In genomic region chr7:92763636-92764423, GRCh38 we compare ENCODE assay signal across 9 cellular contexts.
A peak's percentile ranks its signal among the peaks of the same experiment; 100 is the strongest.
DNase-seq lines count a peak whose midpoint lies in the region; ATAC-seq and TF ChIP-seq lines count a peak whose summit lies in the region.
"Had no signal": no experiment of that assay in that cellular context is flagged by ENCODE, and none has a peak within 500 bp of the region (broad histone marks: within the 10 kb centered on the region; RNA-seq: fewer than 3 reads in every experiment).

No MANE protein-coding gene starts in this region.

- 84 to 86% methylated on average over 4 of the region's 4 CpGs for WGBS in body of pancreas, 2 donors

- H4K20me1 ChIP-seq in DND-41 (ENCODE audit: insufficient read depth, low read length): peaks cover 10% of the 10 kb centered on the region; the same call in 1 of the 2 replicates

- H3K36me3 ChIP-seq in DND-41 (ENCODE audit: insufficient read depth, low read length) (peaks cover 84% of the 10 kb centered on the region), body of pancreas (replicated peaks in 1 of 2; ENCODE audit: insufficient read depth in 1 of 2, low read depth in 2 of 2) (no peaks in the 10 kb centered on the region)

- no peak overlapping the region for H3K4me3 ChIP-seq in DND-41 (ENCODE audit: low read depth in 1 of 2, low read length in 2 of 2)
- no peak overlapping the region for H3K4me3 ChIP-seq in body of pancreas

- DNase-seq in DND-41 (peak; percentile 43), KBM-7 (peak; percentile 55), SW 1271 (lab: John Stamatoyannopoulos, UW) (peak; percentile 45 to 83), iris pigment epithelial cell (ENCODE audit: low read depth) (peak; percentile 83), left lobe of liver (ENCODE audit: low spot score) (no peak), body of pancreas (no peak)

- in situ Hi-C loops in KBM-7 (cut with MboI; ENCODE audit: low pct_unique_long_range_greater_than_20kb, low sequenced_read_pairs): no loop called here

- H3K9me3 ChIP-seq in DND-41 (ENCODE audit: insufficient read depth, low read length, severe bottlenecking) (no peaks in the 10 kb centered on the region), body of pancreas (no peaks in the 10 kb centered on the region)

- H3K79me2 ChIP-seq in DND-41 (ENCODE audit: insufficient read depth, low read length): peaks cover 100% of the 10 kb centered on the region

- H3K27me3 ChIP-seq in DND-41 (ENCODE audit: insufficient read depth, low read length, poor library complexity) (no peaks in the 10 kb centered on the region), body of pancreas (no peaks in the 10 kb centered on the region)

- no peak for TF ChIP-seq CTCF in DND-41 (IDR thresholded peaks at IDR 0.05; ENCODE audit: borderline replicate concordance, extremely low read depth, low read length, poor library complexity, severe bottlenecking)
- TF ChIP-seq CTCF in body of pancreas (IDR thresholded peaks at IDR 0.05): no peak

- peak overlapping the region; percentile 7; the same call in 1 of the 2 replicates for H3K4me2 ChIP-seq in DND-41 (ENCODE audit: insufficient read depth, low read length)

- ATAC-seq in DND-41 (ENCODE audit: insufficient read depth, low read depth) (peak; percentile 53; the same call in 2 of the 3 replicates), left lobe of liver (no peak), HG02885 (IDR thresholded peaks at IDR 0.05; ENCODE audit: poor library complexity, unreplicated experiment) (no peak), GM21515 (IDR thresholded peaks at IDR 0.05; ENCODE audit: unreplicated experiment) (no peak), body of pancreas (no peak)

- no peak for TF ChIP-seq POLR2A in body of pancreas (IDR thresholded peaks at IDR 0.05)

- H3K27ac ChIP-seq in DND-41 (ENCODE audit: low read length): peak overlapping the region; percentile 53
- H3K27ac ChIP-seq in body of pancreas: no peak overlapping the region
- H3K27ac ChIP-seq: VCaP had no signal

- H3K4me1 ChIP-seq in DND-41 (ENCODE audit: insufficient read depth, low read length): peaks cover 99% of the 10 kb centered on the region
- H3K4me1 ChIP-seq in body of pancreas: peaks cover 23% of the 10 kb centered on the region

- peak overlapping the region; percentile 3; the same call in 1 of the 2 replicates for H3K9ac ChIP-seq in DND-41 (ENCODE audit: low read depth, low read length)

- H2AFZ ChIP-seq in DND-41 (ENCODE audit: low read depth, low read length): no peak overlapping the region

- intact Hi-C loops in body of pancreas (cut with DNase I): no loop called here

Comparison
In these comparisons a context has a peak if more than half of its experiments do, and no peak if none do; other contexts are left out.
1. DNase-seq: peak in DND-41 (single experiment), KBM-7 (single experiment), SW 1271 (2 of 2) and iris pigment epithelial cell (single experiment); none in left lobe of liver (single experiment) and body of pancreas (0 of 4).